In genomic region chr7:157466473-157467261, GRCh38 we compare ENCODE assay signal across 17 cellular contexts.
DNase-seq lines count a peak whose midpoint lies in the region; ATAC-seq and TF ChIP-seq lines count a peak whose summit lies in the region.
"Had no signal": no experiment of that assay in that cellular context is flagged by ENCODE, and none has a peak within 500 bp of the region (broad histone marks: within the 10 kb centered on the region; RNA-seq: fewer than 3 reads in every experiment).

No MANE protein-coding gene starts in this region.

- H3K9me3 Mint-ChIP-seq in activated CD8-positive, alpha-beta memory T cell treated with anti-CD3 and anti-CD28 coated beads, Interleukin-2, amount 10 ng/mL, durations not matched to agents 7 days and 5 days (ENCODE audit: low read depth), result no peaks in the 10 kb centered on the region
- H3K9me3 Mint-ChIP-seq: natural killer cell treated with Interleukin-12 subunit alpha and Interleukin-12 subunit beta and Interleukin-15 and Interleukin-18, amount 100 ng/mL, for 72 hours had no signal

- peaks cover 18% of the 10 kb centered on the region for H3K27me3 Mint-ChIP-seq in activated CD8-positive, alpha-beta memory T cell treated with anti-CD3 and anti-CD28 coated beads, Interleukin-2, amount 10 ng/mL, durations not matched to agents 7 days and 5 days

- intact Hi-C loops in spleen (cut with DNase I; ENCODE audit: low total_unique reads), result no loop called here
- intact Hi-C loops in left lung (cut with DNase I), result no loop called here

- no peak overlapping the region for H3K27ac Mint-ChIP-seq in activated CD8-positive, alpha-beta memory T cell treated with anti-CD3 and anti-CD28 coated beads, Interleukin-2, amount 10 ng/mL, durations not matched to agents 7 days and 5 days
- H3K27ac Mint-ChIP-seq: activated naive CD4-positive, alpha-beta T cell treated with anti-CD3 and anti-CD28 coated beads, Interleukin-2, amount 50 U/mL, for 72 hours; natural killer cell treated with Interleukin-12 subunit alpha and Interleukin-12 subunit beta and Interleukin-15 and Interleukin-18, amount 100 ng/mL, for 72 hours had no signal

- CTCF ChIA-PET in activated CD8-positive, alpha-beta memory T cell treated with anti-CD3 and anti-CD28 coated beads, Interleukin-2, amount 10 ng/mL, durations not matched to agents 7 days and 5 days (lab: Charles Lee), result no interaction called here

- TF ChIP-seq CTCF in spleen (IDR thresholded peaks at IDR 0.05 in 8 of 11, conservative IDR thresholded peaks at IDR 0.05 in 3 of 11) (no peak), left lung (IDR thresholded peaks at IDR 0.05) (no peak)

- H3K36me3 ChIP-seq in spleen, result no peaks in the 10 kb centered on the region
- no peaks in the 10 kb centered on the region for H3K36me3 ChIP-seq in left lung
- H3K36me3 ChIP-seq: SJCRH30 had no signal

- peaks cover 29% of the 10 kb centered on the region for H3K4me1 Mint-ChIP-seq in activated CD8-positive, alpha-beta memory T cell treated with anti-CD3 and anti-CD28 coated beads, Interleukin-2, amount 10 ng/mL, durations not matched to agents 7 days and 5 days

- H3K27me3 ChIP-seq in spleen (replicated peaks in 1 of 7), result peaks cover 0 to 52% (median 11%) of the 10 kb centered on the region in 7 donors
- H3K27me3 ChIP-seq in left lung, result peaks cover 5 to 70% of the 10 kb centered on the region in 2 donors

- no peak overlapping the region for H3K4me3 Mint-ChIP-seq in activated CD8-positive, alpha-beta memory T cell treated with anti-CD3 and anti-CD28 coated beads, Interleukin-2, amount 10 ng/mL, durations not matched to agents 7 days and 5 days
- H3K4me3 Mint-ChIP-seq: natural killer cell treated with Interleukin-12 subunit alpha and Interleukin-12 subunit beta and Interleukin-15 and Interleukin-18, amount 100 ng/mL, for 72 hours had no signal

- H3K4me1 ChIP-seq in spleen (peaks cover 0 to 9% (median 1%) of the 10 kb centered on the region in 6 donors), left lung (no peaks in the 10 kb centered on the region)
- H3K4me1 ChIP-seq: SJCRH30 had no signal

- 78 to 86% (median 83%) methylated on average over 23 to 24 of the region's 24 CpGs for WGBS in spleen, 5 donors

- H3K4me3 ChIP-seq in spleen (no peak overlapping the region), left lung (no peak overlapping the region)
- H3K4me3 ChIP-seq: SJCRH30 had no signal

- no peak for ATAC-seq in activated CD8-positive, alpha-beta memory T cell treated with anti-CD3 and anti-CD28 coated beads, Interleukin-2, amount 10 ng/mL, durations not matched to agents 7 days and 5 days
- no peak for ATAC-seq in left lobe of liver
- ATAC-seq in HG03175 (IDR thresholded peaks at IDR 0.05; ENCODE audit: unreplicated experiment), result no peak
- ATAC-seq in left lung, result no peak
- ATAC-seq: activated naive CD4-positive, alpha-beta T cell treated with anti-CD3 and anti-CD28 coated beads, Interleukin-2, amount 50 U/mL, for 72 hours; natural killer cell treated with Interleukin-12 subunit alpha and Interleukin-12 subunit beta and Interleukin-15 and Interleukin-18, amount 100 ng/mL, for 72 hours; Panc1 had no signal

- no peaks in the 10 kb centered on the region for H3K9me3 ChIP-seq in spleen
- H3K9me3 ChIP-seq in left lung, result peaks cover 0 to 3% of the 10 kb centered on the region in 2 donors
- H3K9me3 ChIP-seq: SJCRH30 had no signal

- peak; percentile 38 for DNase-seq in activated CD8-positive, alpha-beta memory T cell treated with anti-CD3 and anti-CD28 coated beads, Interleukin-2, amount 10 ng/mL, durations not matched to agents 7 days and 5 days
- no peak for DNase-seq in activated CD8-positive, alpha-beta memory T cell treated with anti-CD3 and anti-CD28 coated beads for 24 hours
- DNase-seq in RPMI8226, result peak; percentile 61
- peak; percentile 34 for DNase-seq in left lobe of liver (ENCODE audit: low spot score)
- DNase-seq in spleen, result peak; percentile 37
- no peak for DNase-seq in stimulated activated CD4-positive, alpha-beta T cell treated with anti-CD3 and anti-CD28 coated beads, Interleukin-15, amount 100 ng/mL, for 24 hours
- DNase-seq in left lung, result no peak
- DNase-seq: activated CD4-positive, alpha-beta T cell treated with anti-CD3 and anti-CD28 coated beads, Interleukin-2, amount 50 U/mL, for 48 hours; midbrain; NCI-H748 treated with DMSO at 0.1 percent for 48 hours; SJCRH30 had no signal

- peaks cover under 1% of the 10 kb centered on the region for H3K36me3 Mint-ChIP-seq in activated CD8-positive, alpha-beta memory T cell treated with anti-CD3 and anti-CD28 coated beads, Interleukin-2, amount 10 ng/mL, durations not matched to agents 7 days and 5 days
- H3K36me3 Mint-ChIP-seq: natural killer cell treated with Interleukin-12 subunit alpha and Interleukin-12 subunit beta and Interleukin-15 and Interleukin-18, amount 100 ng/mL, for 72 hours had no signal

- no peak overlapping the region for H3K27ac ChIP-seq in spleen
- H3K27ac ChIP-seq in left lung, result no peak overlapping the region
- H3K27ac ChIP-seq: C4-2B, SJCRH30, VCaP had no signal

- TF ChIP-seq POLR2A in spleen (IDR thresholded peaks at IDR 0.05), result no peak

Comparison
In these comparisons a context has a peak if more than half of its experiments do, and no peak if none do; other contexts are left out.
1. DNase-seq: peak in activated CD8-positive, alpha-beta memory T cell treated with anti-CD3 and anti-CD28 coated beads, Interleukin-2, amount 10 ng/mL, durations not matched to agents 7 days and 5 days (single experiment), RPMI8226 (single experiment), left lobe of liver (single experiment) and spleen (single experiment); none in activated CD8-positive, alpha-beta memory T cell treated with anti-CD3 and anti-CD28 coated beads for 24 hours (single experiment), stimulated activated CD4-positive, alpha-beta T cell treated with anti-CD3 and anti-CD28 coated beads, Interleukin-15, amount 100 ng/mL, for 24 hours (single experiment) and left lung (0 of 2).